In genomic region chr10:92846819-92847184, GRCh38 we compare ENCODE assay signal across 1 cellular context.
TF ChIP-seq lines count a peak whose summit lies in the region.

No MANE protein-coding gene starts in this region.

TF ChIP-seq in IMR-90, 13 proteins besides CTCF, POLR2A, EP300 and RAD21:
- TF ChIP-seq MAFK (IDR thresholded peaks at IDR 0.05; ENCODE audit: low read depth, low read length), result no peak
- TF ChIP-seq, protein P1, sequence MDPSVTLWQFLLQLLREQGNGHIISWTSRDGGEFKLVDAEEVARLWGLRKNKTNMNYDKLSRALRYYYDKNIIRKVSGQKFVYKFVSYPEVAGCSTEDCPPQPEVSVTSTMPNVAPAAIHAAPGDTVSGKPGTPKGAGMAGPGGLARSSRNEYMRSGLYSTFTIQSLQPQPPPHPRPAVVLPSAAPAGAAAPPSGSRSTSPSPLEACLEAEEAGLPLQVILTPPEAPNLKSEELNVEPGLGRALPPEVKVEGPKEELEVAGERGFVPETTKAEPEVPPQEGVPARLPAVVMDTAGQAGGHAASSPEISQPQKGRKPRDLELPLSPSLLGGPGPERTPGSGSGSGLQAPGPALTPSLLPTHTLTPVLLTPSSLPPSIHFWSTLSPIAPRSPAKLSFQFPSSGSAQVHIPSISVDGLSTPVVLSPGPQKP (IDR thresholded peaks at IDR 0.05; ENCODE audit: borderline replicate concordance, low read depth, low read length), result no peak
- TF ChIP-seq RFX5 (IDR thresholded peaks at IDR 0.05; ENCODE audit: low read depth, low read length), result no peak
- TF ChIP-seq MXI1 (IDR thresholded peaks at IDR 0.05; ENCODE audit: borderline replicate concordance, low read depth, low read length), result no peak
- no peak for TF ChIP-seq USF2 (IDR thresholded peaks at IDR 0.05; ENCODE audit: low read depth, low read length)
- no peak for TF ChIP-seq RCOR1 (IDR thresholded peaks at IDR 0.05; ENCODE audit: insufficient replicate concordance, low read length)
- no peak for TF ChIP-seq MAZ (IDR thresholded peaks at IDR 0.05; ENCODE audit: borderline replicate concordance, low read depth, low read length)
- TF ChIP-seq CHD1 (IDR thresholded peaks at IDR 0.05; ENCODE audit: low read depth, low read length), result no peak
- no peak for TF ChIP-seq BHLHE40 (IDR thresholded peaks at IDR 0.05; ENCODE audit: low read depth, low read length)
